Comparison of ENCODE assay signal across 17 cellular contexts in the genomic region with DNA sequence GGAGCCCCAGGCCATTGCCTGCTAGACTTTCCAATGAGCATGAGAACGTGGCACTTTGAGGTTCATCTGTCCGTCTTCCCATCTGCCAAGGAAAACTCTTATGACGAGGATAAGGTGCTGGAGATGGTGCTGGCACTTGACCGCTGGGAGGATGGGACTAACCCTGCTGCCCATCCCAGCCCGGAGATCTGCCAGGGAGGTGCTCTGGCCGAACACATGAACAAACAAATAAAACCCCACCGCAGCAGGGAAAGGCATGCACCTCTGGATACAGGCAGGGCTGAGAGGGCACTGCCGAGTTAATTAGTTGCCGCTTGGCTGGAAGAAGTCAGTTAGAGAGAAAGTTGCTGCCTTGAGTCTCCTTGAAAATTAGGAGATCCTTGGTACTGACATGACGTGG.
"Had no signal": no experiment of that assay in that cellular context is flagged by ENCODE, and none has a peak within 500 bp of the region (broad histone marks: within the 10 kb centered on the region; RNA-seq: fewer than 3 reads in every experiment).

No MANE protein-coding gene starts in this region.

- H3K27me3 ChIP-seq: foreskin keratinocyte, testis, tibial nerve, upper lobe of right lung, vagina had no signal

- H3K36me3 ChIP-seq: sigmoid colon, tibial nerve, upper lobe of right lung, vagina had no signal

- H3K4me3 ChIP-seq: psoas muscle, sigmoid colon, skin epidermis, testis, tibial nerve, upper lobe of right lung, vagina had no signal

- DNase-seq: erythroblast; kidney; mesendoderm; naive thymus-derived CD4-positive, alpha-beta T cell; nephron progenitor cell; sigmoid colon; stimulated activated CD4-positive, alpha-beta T cell treated with anti-CD3 and anti-CD28 coated beads, Interleukin-2, amount 100 ng/mL, for 24 hours; stimulated activated CD4-positive, alpha-beta T cell treated with anti-CD3 and anti-CD28 coated beads, Interleukin-4, amount 100 ng/mL, for 4 hours; stimulated activated naive B cell treated with anti-CD40 and anti-IgM and Interleukin-4, amounts not matched to agents 10 μg/mL and 1 μg/mL and 100 μg/mL, for 72 hours; stimulated activated naive CD8-positive, alpha-beta T cell treated with anti-CD3 and anti-CD28 coated beads, Interleukin-15, amount 100 ng/mL, for 72 hours; testis had no signal

- H3K9me3 ChIP-seq: psoas muscle, sigmoid colon, testis, tibial nerve, upper lobe of right lung, vagina had no signal
